Comparison of ENCODE assay signal across 8 cellular contexts in genomic region chr20:53739799-53740785, GRCh38.
A peak's percentile ranks its signal among the peaks of the same experiment; 100 is the strongest.
DNase-seq lines count a peak whose midpoint lies in the region; ATAC-seq and TF ChIP-seq lines count a peak whose summit lies in the region.

No MANE protein-coding gene starts in this region.

- H3K4me1 ChIP-seq in Caco-2: peaks cover 53% of the 10 kb centered on the region
- H3K4me1 ChIP-seq in mucosa of rectum (ENCODE audit: control insufficient read depth in 2 of 2, insufficient read depth in 2 of 2, low read length in 2 of 2): peaks cover 13 to 16% of the 10 kb centered on the region in 2 donors

- peak; percentile 51 for ATAC-seq in GM21390 (IDR thresholded peaks at IDR 0.05; ENCODE audit: unreplicated experiment)

- H3K27ac Mint-ChIP-seq in Caco-2 (ENCODE audit: unreplicated experiment): peak overlapping the region; percentile 95
- H3K27ac Mint-ChIP-seq in activated naive CD8-positive, alpha-beta T cell treated with anti-CD3 and anti-CD28 coated beads for 36 hours: peak overlapping the region; percentile 92

- POLR2A ChIA-PET in Caco-2 (lab: Charles Lee): interaction anchor here (0.5 to 2.7 kb wide), 11 partner anchors 24 to 146 kb away, joined by 3 to 34 read pairs (median 12); partner anchors contain the start of gene ZNF217

- H3K36me3 ChIP-seq in Caco-2 (ENCODE audit: control insufficient read depth, insufficient read depth, low read length): no peaks in the 10 kb centered on the region
- no peaks in the 10 kb centered on the region for H3K36me3 ChIP-seq in mucosa of rectum (ENCODE audit: control insufficient read depth in 2 of 2, insufficient read depth in 2 of 2, low read length in 2 of 2)

- H3K27me3 Mint-ChIP-seq in Caco-2 (ENCODE audit: insufficient read depth, unreplicated experiment): no peaks in the 10 kb centered on the region
- H3K27me3 Mint-ChIP-seq in activated naive CD8-positive, alpha-beta T cell treated with anti-CD3 and anti-CD28 coated beads for 36 hours: no peaks in the 10 kb centered on the region

- H3K4me3 Mint-ChIP-seq in Caco-2 (ENCODE audit: unreplicated experiment): peak overlapping the region; percentile 72
- H3K4me3 Mint-ChIP-seq in activated naive CD8-positive, alpha-beta T cell treated with anti-CD3 and anti-CD28 coated beads for 36 hours: peak overlapping the region; percentile 77

- TSS peak; percentile 13 for BruUV-seq in Caco-2 (replicated peaks; lab: Mats Ljungman, UMichigan)

- H3K36me3 Mint-ChIP-seq in Caco-2 (ENCODE audit: insufficient read depth, unreplicated experiment): peaks cover 5% of the 10 kb centered on the region
- H3K36me3 Mint-ChIP-seq in activated naive CD8-positive, alpha-beta T cell treated with anti-CD3 and anti-CD28 coated beads for 36 hours: no peaks in the 10 kb centered on the region

- peak overlapping the region; percentile 35 for H3K4me3 ChIP-seq in Caco-2 (ENCODE audit: low read depth, low read length)
- H3K4me3 ChIP-seq in mucosa of rectum (ENCODE audit: low read length in 2 of 2): peak overlapping the region in 1 of 2 donors; percentile 46

- H3K27me3 ChIP-seq in Caco-2 (replicated peaks; ENCODE audit: control insufficient read depth, insufficient read depth, low read length): no peaks in the 10 kb centered on the region
- no peaks in the 10 kb centered on the region for H3K27me3 ChIP-seq in mucosa of rectum (ENCODE audit: control insufficient read depth in 2 of 2, insufficient read depth in 2 of 2, low read length in 2 of 2)

- intact Hi-C loops in Caco-2 (cut with micrococcal nuclease; ENCODE audit: unreplicated experiment): loop anchor here (1.0 to 10.0 kb wide), 4 partner anchors 61 to 325 kb away; no protein-coding TSS in a partner anchor

- CTCF ChIA-PET in Caco-2 (lab: Charles Lee): interaction anchor here (0.7 to 2.7 kb wide), 11 partner anchors 8 to 174 kb away, joined by 3 to 16 read pairs (median 6); no protein-coding TSS in a partner anchor

- peak overlapping the region; percentile 21 to 60 for H3K9ac ChIP-seq in mucosa of rectum (ENCODE audit: low read depth in 1 of 2, low read length in 2 of 2)

- peaks cover 60% of the 10 kb centered on the region for H3K4me1 Mint-ChIP-seq in Caco-2 (ENCODE audit: low read depth, unreplicated experiment)
- peaks cover 58% of the 10 kb centered on the region for H3K4me1 Mint-ChIP-seq in activated naive CD8-positive, alpha-beta T cell treated with anti-CD3 and anti-CD28 coated beads for 36 hours

- TF ChIP-seq CTCF in Caco-2 (IDR thresholded peaks at IDR 0.05; ENCODE audit: insufficient read depth in 1 of 2, low read depth in 1 of 2, low read length in 1 of 2, severe bottlenecking in 1 of 2, unreplicated experiment in 1 of 2): no peak

- H3K27ac ChIP-seq in mucosa of rectum (ENCODE audit: low read depth in 2 of 2, low read length in 2 of 2): peak overlapping the region; percentile 45 to 63

- DNase-seq in Caco-2 (peak in 1 of 2 experiments; percentile 51), MV-4-11 (lab: John Stamatoyannopoulos, UW) (peak; percentile 92), KG1 (lab: John Stamatoyannopoulos, UW) (no peak), hypothalamus (lab: John Stamatoyannopoulos, UW) (no peak), OCI-M2 (lab: John Stamatoyannopoulos, UW; ENCODE audit: unreplicated experiment) (no peak)
- no peak for DNase-seq in activated naive CD8-positive, alpha-beta T cell treated with anti-CD3 and anti-CD28 coated beads for 36 hours

- no peaks in the 10 kb centered on the region for H3K9me3 ChIP-seq in Caco-2
- no peaks in the 10 kb centered on the region for H3K9me3 ChIP-seq in mucosa of rectum (ENCODE audit: control insufficient read depth in 2 of 2, low read length in 2 of 2)

- no peaks in the 10 kb centered on the region for H3K9me3 Mint-ChIP-seq in Caco-2 (ENCODE audit: unreplicated experiment)
- no peaks in the 10 kb centered on the region for H3K9me3 Mint-ChIP-seq in activated naive CD8-positive, alpha-beta T cell treated with anti-CD3 and anti-CD28 coated beads for 36 hours
